In genomic region chr17:38460716-38461650, GRCh38 we compare ENCODE assay signal across 24 cellular contexts. TPM values are rescaled to one million over a fixed set of nuclear protein-coding genes. Genes with fewer than 3 reads are reported as not detected.
A peak's percentile ranks its signal among the peaks of the same experiment; 100 is the strongest.
DNase-seq lines count a peak whose midpoint lies in the region; ATAC-seq, FAIRE-seq and TF ChIP-seq lines count a peak whose summit lies in the region.
"Had no signal": no experiment of that assay in that cellular context is flagged by ENCODE, and none has a peak within 500 bp of the region (broad histone marks: within the 10 kb centered on the region; RNA-seq: fewer than 3 reads in every experiment).

No MANE protein-coding gene starts in this region.

- no peak for ATAC-seq in A549
- ATAC-seq in K562: peak; percentile 9; the same call in 2 of the 3 replicates
- no peak for ATAC-seq in HG03025 (IDR thresholded peaks at IDR 0.05; ENCODE audit: low FRiP score, unreplicated experiment)
- ATAC-seq: activated CD8-positive, alpha-beta T cell treated with anti-CD3 and anti-CD28 coated beads, Interleukin-2, amount 10 ng/mL, durations not matched to agents 7 days and 5 days; right cardiac atrium had no signal

- H3K4me2 ChIP-seq in A549 (no peak overlapping the region), K562 (ENCODE audit: insufficient read depth, low read length) (peak overlapping the region; percentile 72)

- H3K9me1 ChIP-seq in K562 (ENCODE audit: control insufficient read depth, insufficient read depth, low read length): no peaks in the 10 kb centered on the region

- H3K79me2 ChIP-seq in K562 (ENCODE audit: control insufficient read depth, insufficient read depth, low read length): no peaks in the 10 kb centered on the region

- H3K27me3 ChIP-seq in K562 (ENCODE audit: control insufficient read depth in 2 of 2, insufficient read depth in 2 of 2, low read length in 2 of 2) (peaks cover 10 to 37% of the 10 kb centered on the region in 2 experiments), prostate gland (replicated peaks; ENCODE audit: insufficient read depth) (no peaks in the 10 kb centered on the region)
- H3K27me3 ChIP-seq: Peyer's patch, suprapubic skin had no signal

- intact Hi-C loops in K562 (cut with micrococcal nuclease) (no loop called here), prostate gland (cut with DNase I) (no loop called here)

- DNase-seq in A549 (ENCODE audit: low read depth in 1 of 2, low spot score in 1 of 2): no peak
- peak; percentile 13 for DNase-seq in GM13977 (ENCODE audit: low spot score)
- DNase-seq in K562 (ENCODE audit: extremely low read depth in 1 of 4, low spot score in 3 of 4): peak in 3 of 4 experiments; percentile 19 to 69 (median 67)
- no peak for DNase-seq in DMS114 treated with DMSO at 0.1 percent for 48 hours (lab: John Stamatoyannopoulos, UW; ENCODE audit: unreplicated experiment)
- no peak for DNase-seq in prostate gland (ENCODE audit: low spot score)
- DNase-seq in stimulated activated CD4-positive, alpha-beta T cell treated with anti-CD3 and anti-CD28 coated beads, Interleukin-4, amount 100 ng/mL, for 4 hours: no peak
- DNase-seq: activated CD8-positive, alpha-beta T cell treated with anti-CD3 and anti-CD28 coated beads, Interleukin-2, amount 10 ng/mL, durations not matched to agents 7 days and 5 days; activated naive CD4-positive, alpha-beta T cell treated with anti-CD3 and anti-CD28 coated beads, Interleukin-2, amount 50 U/mL, for 16 hours; activated T-cell treated with anti-CD3 and anti-CD28 coated beads, Interleukin-2, amount 50 U/mL, for 48 hours; CD4-positive, alpha-beta T cell; DMS79 treated with DMSO at 0.1 percent for 48 hours; immature natural killer cell; NCI-H510A; NK-92 treated with Interleukin-12 subunit alpha and Interleukin-12 subunit beta, amount 100 ng/mL, for 24 hours; occipital lobe; Peyer's patch; stimulated activated CD4-positive, alpha-beta T cell treated with anti-CD3 and anti-CD28 coated beads, Interleukin-15, amount 100 ng/mL, for 24 hours; T-helper 9 cell had no signal

- H3K4me3 Mint-ChIP-seq in nephron: no peak overlapping the region
- H3K4me3 Mint-ChIP-seq: activated CD8-positive, alpha-beta T cell treated with anti-CD3 and anti-CD28 coated beads, Interleukin-2, amount 10 ng/mL, durations not matched to agents 7 days and 5 days; CD4-positive, alpha-beta T cell; immature natural killer cell had no signal

- TF ChIP-seq CTCF in A549 (IDR thresholded peaks at IDR 0.05): no peak
- TF ChIP-seq CTCF in GM13977 (IDR thresholded peaks at IDR 0.05; ENCODE audit: extremely low read depth, insufficient read depth, missing control alignments): no peak
- TF ChIP-seq CTCF in K562 (IDR thresholded peaks at IDR 0.05 in 2 of 3, conservative IDR thresholded peaks at IDR 0.05 in 1 of 3; ENCODE audit: insufficient read depth in 2 of 3, low read depth in 1 of 3, low read length in 3 of 3): no peak
- no peak for TF ChIP-seq CTCF in nephron (IDR thresholded peaks at IDR 0.05; ENCODE audit: unreplicated experiment in 3 of 3)
- TF ChIP-seq CTCF in prostate gland (IDR thresholded peaks at IDR 0.05): no peak

- peaks cover 55% of the 10 kb centered on the region for H3K4me1 Mint-ChIP-seq in nephron
- H3K4me1 Mint-ChIP-seq: immature natural killer cell had no signal

- no TSS peak for BruUV-seq in K562 (replicated peaks; lab: Mats Ljungman, UMichigan)

- TF ChIP-seq EP300 in A549 (IDR thresholded peaks at IDR 0.05): no peak
- no peak for TF ChIP-seq EP300 in K562 (IDR thresholded peaks at IDR 0.05; ENCODE audit: low read length)

- no peaks in the 10 kb centered on the region for H3K36me3 ChIP-seq in K562 (ENCODE audit: control insufficient read depth, insufficient read depth, low read length)
- no peaks in the 10 kb centered on the region for H3K36me3 ChIP-seq in prostate gland
- H3K36me3 ChIP-seq: Peyer's patch had no signal

- H3K9me3 Mint-ChIP-seq in nephron: no peaks in the 10 kb centered on the region
- H3K9me3 Mint-ChIP-seq: CD4-positive, alpha-beta T cell; immature natural killer cell had no signal

- no peak for TF ChIP-seq POLR2A in A549 (IDR thresholded peaks at IDR 0.05; ENCODE audit: low read length)
- no peak for TF ChIP-seq POLR2A in K562 (conservative IDR thresholded peaks at IDR 0.05)
- no peak for TF ChIP-seq POLR2A in prostate gland (IDR thresholded peaks at IDR 0.05)

- FAIRE-seq in A549 (lab: Jason Lieb, UNC) (no peak), K562 (lab: Jason Lieb, UNC) (no peak)
- FAIRE-seq: colon, endometrium had no signal

- POLR2A ChIA-PET in A549 (lab: Yijun Ruan, JAX): no interaction called here
- POLR2A ChIA-PET in K562 (lab: Yijun Ruan, JAX): interaction anchor here (1.5 kb wide), 1 partner anchor 10 kb away, joined by 5 read pairs; no protein-coding TSS in a partner anchor

- peaks cover 18% of the 10 kb centered on the region for H3K36me3 Mint-ChIP-seq in nephron (ENCODE audit: low read depth)
- H3K36me3 Mint-ChIP-seq: immature natural killer cell had no signal

- H3K27ac ChIP-seq in A549 (no peak overlapping the region), K562 (ENCODE audit: extremely low read depth, low read depth, low read length) (no peak overlapping the region; the same call in 2 of the 3 replicates), prostate gland (no peak overlapping the region)
- H3K27ac ChIP-seq: Peyer's patch, suprapubic skin had no signal

- H3K27ac Mint-ChIP-seq in nephron: peak overlapping the region in 2 of 3 experiments; percentile 29 to 56
- H3K27ac Mint-ChIP-seq: activated CD8-positive, alpha-beta T cell treated with anti-CD3 and anti-CD28 coated beads, Interleukin-2, amount 10 ng/mL, durations not matched to agents 7 days and 5 days; CD4-positive, alpha-beta T cell had no signal

- 0 out of 2 replicates have a peak, but pooled peaks cover 6% of the 10 kb centered on the region for H4K20me1 ChIP-seq in K562 (replicated peaks; ENCODE audit: control insufficient read depth, insufficient read depth, low read length)

- WGBS in A549 (ENCODE audit: missing lambda C conversion rate): 91% methylated on average over 19 of the region's 19 CpGs
- 25% methylated on average over 14 of the region's 19 CpGs for WGBS in K562 (ENCODE audit: insufficient coverage, low coverage, missing lambda C conversion rate)
- 86% methylated on average over 19 of the region's 19 CpGs for WGBS in prostate gland

- H3K9ac ChIP-seq in K562 (ENCODE audit: insufficient read depth in 1 of 2, low read depth in 2 of 2, low read length in 2 of 2): peak overlapping the region; percentile 32 to 86

- no peak overlapping the region for H3K4me3 ChIP-seq in A549
- H3K4me3 ChIP-seq in K562: no peak overlapping the region; the same call in 1 of the 2 replicates
- no peak overlapping the region for H3K4me3 ChIP-seq in prostate gland
- H3K4me3 ChIP-seq: Peyer's patch, suprapubic skin had no signal

- H3K9me3 ChIP-seq in A549 (no peaks in the 10 kb centered on the region), K562 (replicated peaks; ENCODE audit: control insufficient read depth, insufficient read depth, low read depth, low read length) (no peaks in the 10 kb centered on the region), prostate gland (no peaks in the 10 kb centered on the region)
- H3K9me3 ChIP-seq: Peyer's patch, suprapubic skin had no signal

- TF ChIP-seq RAD21 in A549 (conservative IDR thresholded peaks at IDR 0.05 in 1 of 2, IDR thresholded peaks at IDR 0.05 in 1 of 2) (no peak), K562 (CRISPR knock-in tag; conservative IDR thresholded peaks at IDR 0.05 in 1 of 2, IDR thresholded peaks at IDR 0.05 in 1 of 2) (no peak)

- peaks cover 8% of the 10 kb centered on the region for H3K27me3 Mint-ChIP-seq in nephron (ENCODE audit: low read depth)

- in situ Hi-C loops in GM13977 (cut with MboI; ENCODE audit: low pct_unique_long_range_greater_than_20kb, low sequenced_read_pairs, unreplicated experiment): no loop called here
- in situ Hi-C loops in K562 (cut with MboI): no loop called here

- CTCF ChIA-PET in A549 (lab: Yijun Ruan, JAX) (interaction anchor here (0.6 to 6.5 kb wide), 12 partner anchors 9 to 113 kb away, joined by 3 to 24 read pairs (median 3); no protein-coding TSS in a partner anchor), K562 (lab: Yijun Ruan, JAX; ENCODE audit: low intra/inter-chr PET ratio) (no interaction called here)

- H3K4me1 ChIP-seq in A549: peaks cover 34% of the 10 kb centered on the region
- H3K4me1 ChIP-seq in K562 (replicated peaks in 1 of 2; ENCODE audit: control insufficient read depth in 2 of 2, insufficient read depth in 2 of 2, low read length in 2 of 2): peaks cover 21 to 54% of the 10 kb centered on the region in 2 experiments; a peak in 4 of 5 replicates
- no peaks in the 10 kb centered on the region for H3K4me1 ChIP-seq in prostate gland (replicated peaks)

- H2AFZ ChIP-seq in K562 (ENCODE audit: low read depth, low read length): peak overlapping the region; percentile 86

TF ChIP-seq in A549, 52 proteins besides CTCF, POLR2A, EP300 and RAD21 (continues in another document):
- TF ChIP-seq MAFK (IDR thresholded peaks at IDR 0.05; ENCODE audit: partially characterized antibody): peak; percentile 83

RNA-seq across cellular contexts. Expression of gene ARHGAP23, which starts 32.7 kb away (rescaled TPM):
- 4.8 and 5.5 TPM in 2 replicates for polyA plus RNA-seq in A549 (2011; rRNA removed)
- 7.7 and 9.3 TPM in 2 replicates for polyA plus RNA-seq in A549 (2012; cell fraction: cytosol; rRNA removed)
- 13.6 and 17.6 TPM in 2 replicates for polyA plus RNA-seq in A549 (2012; cell fraction: nucleus; rRNA removed)
- 32.5 to 46.0 TPM (median 32.6 TPM) in 3 replicates for polyA plus RNA-seq in A549 (2017; fragmentation: RNase III; extraction: RNeasy Plus Mini Kit Qiagen cat#74134 plus additional on column Dnase treatment)
- 7.1 and 11.2 TPM in 2 replicates for polyA minus RNA-seq in A549 (2011; rRNA and poly(A)+ RNA removed)
- total RNA-seq in K562 (2011; cell fraction: chromatin; rRNA removed; ENCODE audit: low replicate concordance): 5.4 and 10.3 TPM in 2 replicates
- total RNA-seq in K562 (2011; cell fraction: nucleolus; rRNA removed): 3.6 and 6.0 TPM in 2 replicates
- total RNA-seq in K562 (2011; cell fraction: nucleoplasm; rRNA removed): 4.4 and 6.6 TPM in 2 replicates
- total RNA-seq in K562 (2014; rRNA removed): 0.33 and 0.86 TPM in 2 replicates
- 0.06 and 0.25 TPM in 2 replicates for total RNA-seq in K562 (2014; rRNA removed; fragmentation: Illumina TruSeq; extraction: Trizol)
- total RNA-seq in K562 (2015; rRNA removed; fragmentation: Illumina TruSeq; extraction: Trizol): 0.29 and 0.57 TPM in 2 replicates
- 1.4 and 2.7 TPM in 2 replicates for total RNA-seq in K562 (2021)
- 0.12 and 0.71 TPM in 2 replicates for polyA plus RNA-seq in K562 (2011; rRNA removed)
- 0.10 and 1.00 TPM in 2 replicates for polyA plus RNA-seq in K562 (2011; cell fraction: cytosol; rRNA removed)
- polyA plus RNA-seq in K562 (2011; cell fraction: nucleus; rRNA removed): 0.80 and 2.2 TPM in 2 replicates
- polyA plus RNA-seq in K562 (2012): 0.52 and 0.68 TPM in 2 replicates
- polyA plus RNA-seq in K562 (2014; fragmentation: Illumina TruSeq; extraction: Trizol): 0.68 and 0.70 TPM in 2 replicates
- polyA plus RNA-seq in K562 (2014; fragmentation: Nextera tagmentation; extraction: Ambion mirVana): under 1 TPM; 0.01 to 0.03 TPM
- polyA plus RNA-seq in K562 (2014; rRNA removed): 0.69 and 1.6 TPM in 2 replicates
- 0.24 and 1.6 TPM in 2 replicates for polyA minus RNA-seq in K562 (2011; rRNA and poly(A)+ RNA removed)
- 0.18 and 1.4 TPM in 2 replicates for polyA minus RNA-seq in K562 (2011; cell fraction: cytosol; rRNA and poly(A)+ RNA removed)
- polyA minus RNA-seq in K562 (2011; cell fraction: nucleus; rRNA and poly(A)+ RNA removed): 1.7 and 3.0 TPM in 2 replicates
- 100 to 1,000 TPM in 1 of 2 donors, 10 to 100 TPM in 1; 27.3 to 204 TPM for total RNA-seq in prostate gland
- polyA plus RNA-seq: immature natural killer cell had no signal

Comparison
In these comparisons a context has a peak if more than half of its experiments do, and no peak if none do; other contexts are left out.
1. DNase-seq: peak in GM13977 (single experiment) and K562 (3 of 4); none in A549 (0 of 2), DMS114 treated with DMSO at 0.1 percent for 48 hours (single experiment), prostate gland (single experiment) and stimulated activated CD4-positive, alpha-beta T cell treated with anti-CD3 and anti-CD28 coated beads, Interleukin-4, amount 100 ng/mL, for 4 hours (0 of 2).
2. Of the 35 proteins assayed by ChIP-seq in both K562 and A549: peak only in K562: none; only in A549: MAFK; in both: none; in neither: 33; mixed calls (peak in some experiments, not most) for 1.